9 cellular contexts compared by ENCODE assay signal in the genomic region with DNA sequence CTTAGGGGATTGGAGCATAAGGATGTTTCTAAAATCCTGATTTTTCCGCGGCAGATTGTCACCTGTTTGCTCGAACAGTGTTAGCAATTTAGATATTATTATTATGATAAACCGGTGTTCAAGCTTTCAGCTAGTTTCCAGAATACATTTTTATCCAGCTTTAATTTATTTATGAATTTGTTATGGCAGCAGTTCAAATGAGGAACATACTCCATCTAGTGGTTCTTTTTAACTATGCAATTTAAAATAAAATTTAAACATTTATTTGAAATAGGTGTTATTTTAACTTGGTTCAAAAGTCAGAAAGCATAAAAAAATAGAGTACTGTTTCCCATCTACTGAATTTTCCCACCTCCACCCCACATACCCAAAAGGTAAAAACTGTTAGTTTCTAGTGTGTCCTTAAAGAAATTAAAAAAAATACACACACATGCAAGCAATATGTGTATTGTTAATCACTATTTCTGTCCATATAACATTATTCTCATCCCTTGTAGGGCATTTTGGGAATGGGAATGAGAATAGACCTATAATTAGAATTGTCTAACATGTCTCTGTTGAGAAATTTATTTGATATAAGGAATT. TPM values are rescaled to one million over a fixed set of nuclear protein-coding genes. Genes with fewer than 3 reads are reported as not detected.
DNase-seq lines count a peak whose midpoint lies in the region; ATAC-seq and TF ChIP-seq lines count a peak whose summit lies in the region.
"Had no signal": no experiment of that assay in that cellular context is flagged by ENCODE, and none has a peak within 500 bp of the region (broad histone marks: within the 10 kb centered on the region; RNA-seq: fewer than 3 reads in every experiment).

No MANE protein-coding gene starts in this region.

- no peaks in the 10 kb centered on the region for H3K4me1 ChIP-seq in parathyroid adenoma

- no peaks in the 10 kb centered on the region for H3K27me3 ChIP-seq in parathyroid adenoma (ENCODE audit: control insufficient read depth, insufficient read depth, low read length)
- H3K27me3 ChIP-seq: BLaER1 had no signal

- H2AFZ ChIP-seq in parathyroid adenoma, result no peak overlapping the region

- H3K36me3 ChIP-seq in parathyroid adenoma (ENCODE audit: control insufficient read depth, insufficient read depth, low read length), result no peaks in the 10 kb centered on the region
- H3K36me3 ChIP-seq: BLaER1 had no signal

- H3K9ac ChIP-seq in parathyroid adenoma, result no peak overlapping the region
- H3K9ac ChIP-seq: BLaER1 had no signal

- no peaks in the 10 kb centered on the region for H3K9me3 ChIP-seq in parathyroid adenoma (ENCODE audit: control insufficient read depth, low read length)

- H3K4me3 ChIP-seq in parathyroid adenoma (ENCODE audit: low read depth, low read length), result no peak overlapping the region
- H3K4me3 ChIP-seq: BLaER1 had no signal

- ATAC-seq in GM19452 (IDR thresholded peaks at IDR 0.05; ENCODE audit: unreplicated experiment), result no peak

- no peaks in the 10 kb centered on the region for H3K79me2 ChIP-seq in parathyroid adenoma

- H3K27ac ChIP-seq in parathyroid adenoma, result no peak overlapping the region
- H3K27ac ChIP-seq: BLaER1 had no signal

- DNase-seq in DMS153 treated with DMSO at 0.1 percent for 48 hours (lab: John Stamatoyannopoulos, UW; ENCODE audit: unreplicated experiment) (peak; percentile 23), DMS153 (lab: John Stamatoyannopoulos, UW) (no peak), NAMALWA (ENCODE audit: low spot score) (peak; percentile 22), dedifferentiated amniotic fluid mesenchymal stem cell (ENCODE audit: extremely low spot score) (peak; percentile 37), ureter (ENCODE audit: low spot score) (no peak)
- no peak for DNase-seq in activated CD4-positive, alpha-beta T cell treated with anti-CD3 and anti-CD28 coated beads, Interleukin-2, amount 50 U/mL, for 4 hours

- TF ChIP-seq CTCF in parathyroid adenoma (IDR thresholded peaks at IDR 0.05), result peak; percentile 70

- no peak overlapping the region for H3K4me2 ChIP-seq in parathyroid adenoma (ENCODE audit: low read length)
- H3K4me2 ChIP-seq: BLaER1 had no signal

RNA-seq across cellular contexts. Expression of gene ACOXL, which starts 23.2 kb away (rescaled TPM):
- total RNA-seq in ureter, result 52.7 TPM

Comparison
In these comparisons a context has a peak if more than half of its experiments do, and no peak if none do; other contexts are left out.
1. DNase-seq: peak in DMS153 treated with DMSO at 0.1 percent for 48 hours (single experiment), NAMALWA (single experiment) and dedifferentiated amniotic fluid mesenchymal stem cell (single experiment); none in DMS153 (single experiment), activated CD4-positive, alpha-beta T cell treated with anti-CD3 and anti-CD28 coated beads, Interleukin-2, amount 50 U/mL, for 4 hours (0 of 2) and ureter (single experiment).